2 cellular contexts compared by ENCODE assay signal in genomic region chr12:109883429-109883828, GRCh38.
TF ChIP-seq lines count a peak whose summit lies in the region.

No MANE protein-coding gene starts in this region.

TF ChIP-seq in SK-N-SH, 30 proteins besides CTCF, POLR2A, EP300 and RAD21 (continued from another document):
- TF ChIP-seq, protein P1, sequence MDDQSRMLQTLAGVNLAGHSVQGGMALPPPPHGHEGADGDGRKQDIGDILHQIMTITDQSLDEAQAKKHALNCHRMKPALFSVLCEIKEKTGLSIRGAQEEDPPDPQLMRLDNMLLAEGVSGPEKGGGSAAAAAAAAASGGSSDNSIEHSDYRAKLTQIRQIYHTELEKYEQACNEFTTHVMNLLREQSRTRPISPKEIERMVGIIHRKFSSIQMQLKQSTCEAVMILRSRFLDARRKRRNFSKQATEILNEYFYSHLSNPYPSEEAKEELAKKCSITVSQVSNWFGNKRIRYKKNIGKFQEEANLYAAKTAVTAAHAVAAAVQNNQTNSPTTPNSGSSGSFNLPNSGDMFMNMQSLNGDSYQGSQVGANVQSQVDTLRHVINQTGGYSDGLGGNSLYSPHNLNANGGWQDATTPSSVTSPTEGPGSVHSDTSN (IDR thresholded peaks at IDR 0.05) = no peak
- TF ChIP-seq ELF1 (IDR thresholded peaks at IDR 0.05) (no peak), TEAD4 (IDR thresholded peaks at IDR 0.05; ENCODE audit: borderline replicate concordance, insufficient read depth) (no peak), RFX5 (IDR thresholded peaks at IDR 0.05; ENCODE audit: low read length) (no peak), IRF3 (IDR thresholded peaks at IDR 0.05; ENCODE audit: low read depth, low read length) (no peak), NFIC (IDR thresholded peaks at IDR 0.05; ENCODE audit: borderline replicate concordance) (no peak), SMC3 (IDR thresholded peaks at IDR 0.05; ENCODE audit: low read depth, low read length) (no peak)

TF ChIP-seq in SK-N-SH treated with all-trans-retinoic acid at 6 μM for 48 hours, 23 proteins besides CTCF, POLR2A, EP300 and RAD21 (continued from another document):
- TF ChIP-seq RARB (CRISPR knock-in tag; IDR thresholded peaks at IDR 0.05) = no peak
- no peak for TF ChIP-seq PATZ1 (CRISPR knock-in tag; IDR thresholded peaks at IDR 0.05; ENCODE audit: borderline replicate concordance)
- no peak for TF ChIP-seq OSR1 (CRISPR knock-in tag; IDR thresholded peaks at IDR 0.05)
- no peak for TF ChIP-seq TSHZ2 (CRISPR knock-in tag; IDR thresholded peaks at IDR 0.05)
- TF ChIP-seq PPARA (CRISPR knock-in tag; IDR thresholded peaks at IDR 0.05; ENCODE audit: borderline replicate concordance) = no peak
- TF ChIP-seq ZNF70 (CRISPR knock-in tag; IDR thresholded peaks at IDR 0.05) = no peak
- TF ChIP-seq ARNTL (CRISPR knock-in tag; IDR thresholded peaks at IDR 0.05; ENCODE audit: borderline replicate concordance, low read depth) = no peak
- no peak for TF ChIP-seq SNAI2 (CRISPR knock-in tag; IDR thresholded peaks at IDR 0.05)
- TF ChIP-seq TCF4 (CRISPR knock-in tag; IDR thresholded peaks at IDR 0.05; ENCODE audit: borderline replicate concordance) = no peak
- no peak for TF ChIP-seq BACH2 (CRISPR knock-in tag; IDR thresholded peaks at IDR 0.05; ENCODE audit: borderline replicate concordance)
- TF ChIP-seq CREB5 (CRISPR knock-in tag; IDR thresholded peaks at IDR 0.05; ENCODE audit: low read depth) = no peak
- TF ChIP-seq TOX (CRISPR knock-in tag; IDR thresholded peaks at IDR 0.05; ENCODE audit: borderline replicate concordance) = no peak
- TF ChIP-seq, protein P2, sequence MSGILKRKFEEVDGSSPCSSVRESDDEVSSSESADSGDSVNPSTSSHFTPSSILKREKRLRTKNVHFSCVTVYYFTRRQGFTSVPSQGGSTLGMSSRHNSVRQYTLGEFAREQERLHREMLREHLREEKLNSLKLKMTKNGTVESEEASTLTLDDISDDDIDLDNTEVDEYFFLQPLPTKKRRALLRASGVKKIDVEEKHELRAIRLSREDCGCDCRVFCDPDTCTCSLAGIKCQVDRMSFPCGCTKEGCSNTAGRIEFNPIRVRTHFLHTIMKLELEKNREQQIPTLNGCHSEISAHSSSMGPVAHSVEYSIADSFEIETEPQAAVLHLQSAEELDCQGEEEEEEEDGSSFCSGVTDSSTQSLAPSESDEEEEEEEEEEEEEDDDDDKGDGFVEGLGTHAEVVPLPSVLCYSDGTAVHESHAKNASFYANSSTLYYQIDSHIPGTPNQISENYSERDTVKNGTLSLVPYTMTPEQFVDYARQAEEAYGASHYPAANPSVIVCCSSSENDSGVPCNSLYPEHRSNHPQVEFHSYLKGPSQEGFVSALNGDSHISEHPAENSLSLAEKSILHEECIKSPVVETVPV (CRISPR knock-in tag; IDR thresholded peaks at IDR 0.05) = no peak
TF ChIP-seq in SK-N-SH treated with all-trans-retinoic acid at 6 μM for 48 hours: peak in this region for 0.
